ENCODE assay signal across 2 cellular contexts in genomic region chr6:44567406-44567805, GRCh38.
A peak's percentile ranks its signal among the peaks of the same experiment; 100 is the strongest.
TF ChIP-seq lines count a peak whose summit lies in the region.

No MANE protein-coding gene starts in this region.

TF ChIP-seq in IMR-90, 13 proteins besides CTCF, POLR2A, EP300 and RAD21:
- TF ChIP-seq SMC3 (IDR thresholded peaks at IDR 0.05; ENCODE audit: low read depth, low read length) (no peak), NFE2L2 (IDR thresholded peaks at IDR 0.05; ENCODE audit: low read depth, low read length) (no peak), MAFK (IDR thresholded peaks at IDR 0.05; ENCODE audit: low read depth, low read length) (peak; percentile 96), FOS (IDR thresholded peaks at IDR 0.05; ENCODE audit: low read depth, low read length) (no peak), MAZ (IDR thresholded peaks at IDR 0.05; ENCODE audit: borderline replicate concordance, low read depth, low read length) (no peak), USF2 (IDR thresholded peaks at IDR 0.05; ENCODE audit: low read depth, low read length) (no peak)
TF ChIP-seq in IMR-90: peak in this region for 1.

TF ChIP-seq in H1, 55 proteins besides CTCF, POLR2A, EP300 and RAD21:
- TF ChIP-seq CEBPB (IDR thresholded peaks at IDR 0.05; ENCODE audit: low read depth, low read length) = no peak
- no peak for TF ChIP-seq JUND (IDR thresholded peaks at IDR 0.05; ENCODE audit: low read length)
- TF ChIP-seq HDAC6 (IDR thresholded peaks at IDR 0.05; ENCODE audit: low read depth, low read length) = no peak
- peak; percentile 77 for TF ChIP-seq MAFK (IDR thresholded peaks at IDR 0.05; ENCODE audit: low read depth, low read length)
